In genomic region chr18:9854801-9855676, GRCh38 we compare ENCODE assay signal across 17 cellular contexts. TPM values are rescaled to one million over a fixed set of nuclear protein-coding genes. Genes with fewer than 3 reads are reported as not detected.
DNase-seq lines count a peak whose midpoint lies in the region; ATAC-seq and TF ChIP-seq lines count a peak whose summit lies in the region.
"Had no signal": no experiment of that assay in that cellular context is flagged by ENCODE, and none has a peak within 500 bp of the region (broad histone marks: within the 10 kb centered on the region; RNA-seq: fewer than 3 reads in every experiment).

No MANE protein-coding gene starts in this region.

- TF ChIP-seq EP300 in suprapubic skin (IDR thresholded peaks at IDR 0.05): no peak

- H3K4me3 ChIP-seq in adipocyte (ENCODE audit: low read length) (no peak overlapping the region), esophagus (ENCODE audit: low read depth in 1 of 2, low read length in 2 of 2) (no peak overlapping the region), mucosa of stomach (ENCODE audit: low read length) (no peak overlapping the region), suprapubic skin (no peak overlapping the region)
- H3K4me3 ChIP-seq: GM12878 had no signal

- TF ChIP-seq POLR2A in suprapubic skin (IDR thresholded peaks at IDR 0.05): no peak

- no peaks in the 10 kb centered on the region for H3K27me3 Mint-ChIP-seq in progenitor cell of endocrine pancreas

- ATAC-seq in GM21390 (IDR thresholded peaks at IDR 0.05; ENCODE audit: unreplicated experiment) (no peak), GM21825 (IDR thresholded peaks at IDR 0.05; ENCODE audit: unreplicated experiment) (no peak), GM21717 (IDR thresholded peaks at IDR 0.05; ENCODE audit: unreplicated experiment) (no peak)
- ATAC-seq: GM12878; natural killer cell treated with Interleukin-12 subunit alpha and Interleukin-12 subunit beta and Interleukin-15 and Interleukin-18, amount 100 ng/mL, for 72 hours had no signal

- no peak overlapping the region for H3K4me3 Mint-ChIP-seq in progenitor cell of endocrine pancreas (ENCODE audit: low read depth)
- H3K4me3 Mint-ChIP-seq: activated CD4-positive, alpha-beta memory T cell treated with anti-CD3 and anti-CD28 coated beads for 36 hours; natural killer cell treated with Interleukin-12 subunit alpha and Interleukin-12 subunit beta and Interleukin-15 and Interleukin-18, amount 100 ng/mL, for 72 hours had no signal

- H3K27ac ChIP-seq in esophagus (ENCODE audit: low read depth in 2 of 2, low read length in 1 of 2) (peak overlapping the region; percentile 73 to 81), suprapubic skin (peak overlapping the region; percentile 28)

- peak overlapping the region; percentile 57 for H3K9ac ChIP-seq in adipocyte (ENCODE audit: low read length)
- peak overlapping the region; percentile 45 for H3K9ac ChIP-seq in mucosa of stomach (ENCODE audit: low read length)

- H3K36me3 ChIP-seq in adipocyte (ENCODE audit: control insufficient read depth, insufficient read depth, low read length, severe bottlenecking) (peaks cover 6% of the 10 kb centered on the region), esophagus (ENCODE audit: control insufficient read depth in 2 of 2, insufficient read depth in 2 of 2, low read length in 1 of 2) (no peaks in the 10 kb centered on the region), mucosa of stomach (ENCODE audit: control insufficient read depth, insufficient read depth, low read length) (no peaks in the 10 kb centered on the region), suprapubic skin (no peaks in the 10 kb centered on the region)

- H3K9me3 ChIP-seq in adipocyte (ENCODE audit: control insufficient read depth, low read length) (no peaks in the 10 kb centered on the region), esophagus (ENCODE audit: control insufficient read depth in 2 of 2, insufficient read depth in 1 of 2, low read depth in 1 of 2, low read length in 1 of 2) (no peaks in the 10 kb centered on the region), mucosa of stomach (ENCODE audit: control insufficient read depth, low read length) (no peaks in the 10 kb centered on the region), suprapubic skin (no peaks in the 10 kb centered on the region)

- no peaks in the 10 kb centered on the region for H3K27me3 ChIP-seq in adipocyte (replicated peaks; ENCODE audit: control insufficient read depth, insufficient read depth, low read length)
- no peaks in the 10 kb centered on the region for H3K27me3 ChIP-seq in esophagus (ENCODE audit: control insufficient read depth in 1 of 2, insufficient read depth in 2 of 2, low read length in 2 of 2)
- H3K27me3 ChIP-seq in mucosa of stomach (ENCODE audit: control insufficient read depth, insufficient read depth, low read length): no peaks in the 10 kb centered on the region
- H3K27me3 ChIP-seq in suprapubic skin: no peaks in the 10 kb centered on the region

- H3K36me3 Mint-ChIP-seq in progenitor cell of endocrine pancreas (ENCODE audit: insufficient read depth): peaks cover 1% of the 10 kb centered on the region
- H3K36me3 Mint-ChIP-seq: activated CD4-positive, alpha-beta memory T cell treated with anti-CD3 and anti-CD28 coated beads for 36 hours; natural killer cell treated with Interleukin-12 subunit alpha and Interleukin-12 subunit beta and Interleukin-15 and Interleukin-18, amount 100 ng/mL, for 72 hours had no signal

- TF ChIP-seq CTCF in suprapubic skin (IDR thresholded peaks at IDR 0.05) (no peak), progenitor cell of endocrine pancreas (IDR thresholded peaks at IDR 0.05; ENCODE audit: unreplicated experiment) (no peak)

- peak; percentile 79 for DNase-seq in adipocyte (ENCODE audit: low read depth)
- DNase-seq in suprapubic skin (ENCODE audit: low spot score in 2 of 2): no peak
- DNase-seq in progenitor cell of endocrine pancreas (ENCODE audit: low spot score, unreplicated experiment): no peak
- DNase-seq: activated CD4-positive, alpha-beta memory T cell treated with anti-CD3 and anti-CD28 coated beads for 36 hours; activated effector memory CD4-positive, alpha-beta T cell treated with Interleukin-2 at 50 U/mL for 16 hours; AML-193; NCI-H2029; SHP77 treated with DMSO at 0.1 percent for 48 hours; stimulated activated CD4-positive, alpha-beta T cell treated with anti-CD3 and anti-CD28 coated beads, Interleukin-15, amount 100 ng/mL, for 24 hours had no signal

- H3K27ac Mint-ChIP-seq in progenitor cell of endocrine pancreas: no peak overlapping the region
- H3K27ac Mint-ChIP-seq: activated CD4-positive, alpha-beta memory T cell treated with anti-CD3 and anti-CD28 coated beads for 36 hours; natural killer cell treated with Interleukin-12 subunit alpha and Interleukin-12 subunit beta and Interleukin-15 and Interleukin-18, amount 100 ng/mL, for 72 hours had no signal

- H3K4me1 Mint-ChIP-seq in progenitor cell of endocrine pancreas (ENCODE audit: low read depth): no peaks in the 10 kb centered on the region

- H3K9me3 Mint-ChIP-seq in progenitor cell of endocrine pancreas (ENCODE audit: low read depth): peaks cover 7% of the 10 kb centered on the region
- H3K9me3 Mint-ChIP-seq: activated CD4-positive, alpha-beta memory T cell treated with anti-CD3 and anti-CD28 coated beads for 36 hours; natural killer cell treated with Interleukin-12 subunit alpha and Interleukin-12 subunit beta and Interleukin-15 and Interleukin-18, amount 100 ng/mL, for 72 hours had no signal

- 62 to 66% methylated on average over 12 of the region's 12 CpGs for WGBS in esophagus, 2 donors
- WGBS in suprapubic skin: 84% methylated on average over 12 of the region's 12 CpGs

- H3K4me1 ChIP-seq in adipocyte (ENCODE audit: control insufficient read depth, insufficient read depth, low read length) (peaks cover 41% of the 10 kb centered on the region), esophagus (ENCODE audit: control insufficient read depth in 2 of 2, insufficient read depth in 2 of 2, low read length in 1 of 2) (no peaks in the 10 kb centered on the region), mucosa of stomach (ENCODE audit: control insufficient read depth, insufficient read depth, low read length) (peaks cover 18% of the 10 kb centered on the region), suprapubic skin (peaks cover 19% of the 10 kb centered on the region)

RNA-seq across cellular contexts. Expression of gene TXNDC2, which starts 30.7 kb away (rescaled TPM):
- under 1 TPM in 1 of 2 donors, not detected in 1; 0.06 TPM for polyA plus RNA-seq in esophagus
- not detected for total RNA-seq in suprapubic skin
- total RNA-seq in progenitor cell of endocrine pancreas: not detected in 2 replicates
- total RNA-seq: activated CD4-positive, alpha-beta memory T cell treated with anti-CD3 and anti-CD28 coated beads for 36 hours; cardiac septum; natural killer cell treated with Interleukin-12 subunit alpha and Interleukin-12 subunit beta and Interleukin-15 and Interleukin-18, amount 100 ng/mL, for 72 hours had no signal

RNA-seq across cellular contexts. Expression of gene VAPA, which starts 58.8 kb away (rescaled TPM):
- polyA plus RNA-seq in esophagus: 100 to 1,000 TPM; 127 to 189 TPM
- total RNA-seq in suprapubic skin: 100 to 1,000 TPM; 182 to 244 (median 212) TPM
- 115 and 125 TPM in 2 replicates for total RNA-seq in progenitor cell of endocrine pancreas
